Comparison of ENCODE assay signal across 2 cellular contexts in genomic region chr1:230877924-230878583, GRCh38.
TF ChIP-seq lines count a peak whose summit lies in the region.

No MANE protein-coding gene starts in this region.

TF ChIP-seq in A549, 52 proteins besides CTCF, POLR2A, EP300 and RAD21 (continued from another document):
- TF ChIP-seq MAX (IDR thresholded peaks at IDR 0.05) (no peak), NPAS2 (CRISPR knock-in tag; IDR thresholded peaks at IDR 0.05; ENCODE audit: borderline replicate concordance) (no peak), MAFK (IDR thresholded peaks at IDR 0.05; ENCODE audit: partially characterized antibody) (peak; percentile 64), EHMT2 (IDR thresholded peaks at IDR 0.05; ENCODE audit: low read depth) (no peak), HOXB5 (CRISPR knock-in tag; IDR thresholded peaks at IDR 0.05) (no peak), ZNF302 (CRISPR knock-in tag; IDR thresholded peaks at IDR 0.05) (no peak), ZFP36 (IDR thresholded peaks at IDR 0.05; ENCODE audit: borderline replicate concordance, partially characterized antibody) (peak; percentile 60), BCL3 (IDR thresholded peaks at IDR 0.05) (no peak), RFX5 (IDR thresholded peaks at IDR 0.05) (no peak), ZSCAN20 (CRISPR knock-in tag; IDR thresholded peaks at IDR 0.05) (no peak)

TF ChIP-seq in IMR-90, 13 proteins besides CTCF, POLR2A, EP300 and RAD21 (continued from another document):
- TF ChIP-seq ELK1 (IDR thresholded peaks at IDR 0.05; ENCODE audit: borderline replicate concordance, low read depth, low read length) (no peak), BHLHE40 (IDR thresholded peaks at IDR 0.05; ENCODE audit: low read depth, low read length) (no peak)
